8 cellular contexts compared by ENCODE assay signal in genomic region chr11:71580057-71581003, GRCh38. TPM values are rescaled to one million over a fixed set of nuclear protein-coding genes. Genes with fewer than 3 reads are reported as not detected.
DNase-seq lines count a peak whose midpoint lies in the region; ATAC-seq and TF ChIP-seq lines count a peak whose summit lies in the region.

No MANE protein-coding gene starts in this region.

- peaks cover 32% of the 10 kb centered on the region for H3K4me1 Mint-ChIP-seq in WTC11

- H3K23ac ChIP-seq in neuronal stem cell (ENCODE audit: low read depth, low read length, poor library complexity): no peak overlapping the region

- H3K18ac ChIP-seq in neuronal stem cell (ENCODE audit: low read length): no peak overlapping the region

- ATAC-seq in WTC11 (peak; percentile 72), HG02571 (IDR thresholded peaks at IDR 0.05; ENCODE audit: unreplicated experiment) (no peak), HG03469 (IDR thresholded peaks at IDR 0.05; ENCODE audit: unreplicated experiment) (no peak)

- no peak overlapping the region for H3K4me3 Mint-ChIP-seq in WTC11

- no peaks in the 10 kb centered on the region for H3K36me3 Mint-ChIP-seq in WTC11

- H3K4me2 ChIP-seq in neuronal stem cell (ENCODE audit: insufficient read depth, low read length, poor library complexity, severe bottlenecking): no peak overlapping the region

- no peak overlapping the region for H3K27ac ChIP-seq in neuronal stem cell (replicated peaks; ENCODE audit: low read length)

- DNase-seq in AG08395 (ENCODE audit: low spot score) (peak; percentile 79), NCI-H2107 (lab: John Stamatoyannopoulos, UW) (peak; percentile 58), WTC11 (ENCODE audit: low spot score) (peak; percentile 63), fibroblast of pulmonary artery (ENCODE audit: low read depth) (peak; percentile 88), neuronal stem cell (ENCODE audit: low spot score) (peak; percentile 23)

- POLR2A ChIA-PET in WTC11 (lab: Charles Lee): no interaction called here

- CTCF ChIA-PET in WTC11 (lab: Charles Lee): interaction anchor here (0.6 to 3.8 kb wide), 25 partner anchors 8 to 493 kb away, joined by 3 to 41 read pairs (median 4); partner anchors contain the start of genes DHCR7, KRTAP5-10, KRTAP5-7 and KRTAP5-9

- peaks cover 23% of the 10 kb centered on the region for H3K27me3 Mint-ChIP-seq in WTC11 (ENCODE audit: low read depth)

- H2BK120ac ChIP-seq in neuronal stem cell (ENCODE audit: low read depth, low read length): no peak overlapping the region

- no peak overlapping the region for H2BK15ac ChIP-seq in neuronal stem cell (ENCODE audit: low read length)

- H3K27me3 ChIP-seq in neuronal stem cell (ENCODE audit: control insufficient read depth in 3 of 3, insufficient read depth in 3 of 3, low read depth in 1 of 3, low read length in 3 of 3): peaks cover 0 to 3% (median 0%) of the 10 kb centered on the region in 3 experiments

- no peaks in the 10 kb centered on the region for H3K9me3 ChIP-seq in neuronal stem cell (replicated peaks in 1 of 2; ENCODE audit: control insufficient read depth in 2 of 2, insufficient read depth in 1 of 2, low read depth in 1 of 2, low read length in 2 of 2)

- H4K91ac ChIP-seq in neuronal stem cell (ENCODE audit: low read depth, low read length, poor library complexity): no peak overlapping the region

- H2AFZ ChIP-seq in neuronal stem cell (ENCODE audit: low read length): no peak overlapping the region

- H2BK12ac ChIP-seq in neuronal stem cell (ENCODE audit: low read length): no peak overlapping the region

- no peak overlapping the region for H3K4ac ChIP-seq in neuronal stem cell (ENCODE audit: low read length)

- no peak overlapping the region for H2BK5ac ChIP-seq in neuronal stem cell (ENCODE audit: low read length)

- H3K4me3 ChIP-seq in fibroblast of pulmonary artery (replicated peaks; ENCODE audit: low read depth, low read length) (no peak overlapping the region), neuronal stem cell (ENCODE audit: low read length in 2 of 2) (no peak overlapping the region)

- H4K8ac ChIP-seq in neuronal stem cell (ENCODE audit: low read depth, low read length): no peak overlapping the region

- H3K14ac ChIP-seq in neuronal stem cell (ENCODE audit: low read length): no peak overlapping the region

- H3K36me3 ChIP-seq in neuronal stem cell (replicated peaks in 1 of 2; ENCODE audit: control insufficient read depth in 2 of 2, insufficient read depth in 2 of 2, low read length in 2 of 2): no peaks in the 10 kb centered on the region

- peak; percentile 89 for TF ChIP-seq CTCF in GM12874 (IDR thresholded peaks at IDR 0.05; ENCODE audit: insufficient read depth, low read depth, low read length)
- peak; percentile 57 for TF ChIP-seq CTCF in WTC11 (IDR thresholded peaks at IDR 0.05)
- peak; percentile 92 for TF ChIP-seq CTCF in fibroblast of pulmonary artery (IDR thresholded peaks at IDR 0.05; ENCODE audit: low read length, missing control alignments)

- H3K4me1 ChIP-seq in neuronal stem cell (ENCODE audit: control insufficient read depth in 2 of 2, insufficient read depth in 1 of 2, low read depth in 1 of 2, low read length in 2 of 2): peaks cover 0 to 2% of the 10 kb centered on the region in 2 donors

- no peaks in the 10 kb centered on the region for H3K79me1 ChIP-seq in neuronal stem cell (ENCODE audit: low read depth, low read length)

- H3K9ac ChIP-seq in neuronal stem cell (ENCODE audit: low read depth, low read length, poor library complexity): no peak overlapping the region

- H2AK5ac ChIP-seq in neuronal stem cell (ENCODE audit: low read depth, low read length): no peak overlapping the region

- H3K27ac Mint-ChIP-seq in WTC11: no peak overlapping the region

- H3K9me3 Mint-ChIP-seq in WTC11: no peaks in the 10 kb centered on the region

- WGBS in neuronal stem cell (ENCODE audit: extremely low coverage in 2 of 2, insufficient read length in 2 of 2, insufficient replicate concordance in 1 of 2), 2 donors: no CpG with 5 or more reads among the region's 8 CpGs

TF ChIP-seq in WTC11, 78 proteins besides CTCF, POLR2A, EP300 and RAD21:
- TF ChIP-seq NR1H2 (CRISPR knock-in tag; IDR thresholded peaks at IDR 0.05) (no peak), ETV6 (CRISPR knock-in tag; IDR thresholded peaks at IDR 0.05) (0 out of 2 replicates have a peak, but pooled peaks have one; percentile 51), MAX (CRISPR knock-in tag; IDR thresholded peaks at IDR 0.05) (peak; percentile 89)

RNA-seq across cellular contexts. Expression of gene KRTAP5-11, which starts 2.3 kb away (rescaled TPM):
- not detected in 3 replicates for total RNA-seq in WTC11 (2021)
- polyA plus RNA-seq in neuronal stem cell (2013, experiment 1 of 2): not detected
- polyA plus RNA-seq in neuronal stem cell (2013, experiment 2 of 2): 0.07 TPM

RNA-seq across cellular contexts. Expression of gene KRTAP5-10, which starts 15.0 kb away (rescaled TPM):
- not detected in 3 replicates for total RNA-seq in WTC11 (2021)
- 0.11 TPM for polyA plus RNA-seq in neuronal stem cell (2013, experiment 1 of 2)
- polyA plus RNA-seq in neuronal stem cell (2013, experiment 2 of 2): 0.08 TPM

RNA-seq across cellular contexts. Expression of gene KRTAP5-9, which starts 32.1 kb away (rescaled TPM):
- not detected in 3 replicates for total RNA-seq in WTC11 (2021)
- 0.06 TPM for polyA plus RNA-seq in neuronal stem cell (2013, experiment 1 of 2)
- polyA plus RNA-seq in neuronal stem cell (2013, experiment 2 of 2): not detected

RNA-seq across cellular contexts. Expression of gene KRTAP5-8, which starts 42.5 kb away (rescaled TPM):
- total RNA-seq in WTC11 (2021): not detected in 3 replicates
- polyA plus RNA-seq in neuronal stem cell (2013, experiment 1 of 2): not detected
- 0.03 TPM for polyA plus RNA-seq in neuronal stem cell (2013, experiment 2 of 2)

RNA-seq across cellular contexts. Expression of gene KRTAP5-7, which starts 53.3 kb away (rescaled TPM):
- 0.11 TPM in 1 of 3 replicates, not detected in the others for total RNA-seq in WTC11 (2021)
- 0.03 TPM for polyA plus RNA-seq in neuronal stem cell (2013, experiment 1 of 2)
- polyA plus RNA-seq in neuronal stem cell (2013, experiment 2 of 2): not detected

Comparison
In these comparisons a context has a peak if more than half of its experiments do, and no peak if none do; other contexts are left out.
1. DNase-seq: peak in every context shown above with its lines; median percentile 88 in fibroblast of pulmonary artery; 79 in AG08395; 63 in WTC11; 58 in NCI-H2107; 23 in neuronal stem cell.